In genomic region chr13:44306401-44307192, GRCh38 we compare ENCODE assay signal across 9 cellular contexts.
DNase-seq lines count a peak whose midpoint lies in the region; ATAC-seq and TF ChIP-seq lines count a peak whose summit lies in the region.
"Had no signal": no experiment of that assay in that cellular context is flagged by ENCODE, and none has a peak within 500 bp of the region (broad histone marks: within the 10 kb centered on the region; RNA-seq: fewer than 3 reads in every experiment).

No MANE protein-coding gene starts in this region.

- peak overlapping the region; percentile 17; the same call in 1 of the 2 replicates for H3K4me3 ChIP-seq in SJCRH30

- ATAC-seq in foreskin keratinocyte (peak; percentile 89), HG03442 (IDR thresholded peaks at IDR 0.05; ENCODE audit: unreplicated experiment) (no peak)

- DNase-seq in NCI-H1105 treated with DMSO at 0.1 percent for 48 hours (lab: John Stamatoyannopoulos, UW) (peak; percentile 7), NCI-H1105 (lab: John Stamatoyannopoulos, UW) (no peak), SJCRH30 (peak in 1 of 2 experiments; percentile 25), foreskin keratinocyte (peak; percentile 97 to 99), osteocyte (ENCODE audit: extremely low spot score, unreplicated experiment) (no peak), epidermal melanocyte (ENCODE audit: insufficient read length, low spot score) (no peak)
- DNase-seq in stimulated activated CD4-positive, alpha-beta T cell treated with anti-CD3 and anti-CD28 coated beads, Interleukin-4, amount 100 ng/mL, for 4 hours = no peak

- H3K27me3 ChIP-seq in SJCRH30 (no peaks in the 10 kb centered on the region), foreskin keratinocyte (no peaks in the 10 kb centered on the region)

- H3K4me3 Mint-ChIP-seq in osteocyte (ENCODE audit: unreplicated experiment) = peak overlapping the region; percentile 58

- H3K27ac ChIP-seq in SJCRH30 (no peak overlapping the region), foreskin keratinocyte (peak overlapping the region; percentile 99)
- H3K27ac ChIP-seq: 22Rv1 had no signal

- no peak for TF ChIP-seq CTCF in foreskin keratinocyte (conservative IDR thresholded peaks at IDR 0.05)
- no peak for TF ChIP-seq CTCF in osteocyte (IDR thresholded peaks at IDR 0.05)

- H3K27me3 Mint-ChIP-seq in osteocyte (ENCODE audit: unreplicated experiment) = no peaks in the 10 kb centered on the region

- peak overlapping the region; percentile 89 for H3K27ac Mint-ChIP-seq in osteocyte (ENCODE audit: unreplicated experiment)

- no peaks in the 10 kb centered on the region for H3K9me3 ChIP-seq in SJCRH30 (replicated peaks)

- H3K9me3 Mint-ChIP-seq in osteocyte (ENCODE audit: unreplicated experiment) = no peaks in the 10 kb centered on the region

- H3K4me1 ChIP-seq in SJCRH30 = peaks cover 14% of the 10 kb centered on the region
- peaks cover 46% of the 10 kb centered on the region for H3K4me1 ChIP-seq in foreskin keratinocyte

- H3K4me1 Mint-ChIP-seq in osteocyte (ENCODE audit: unreplicated experiment) = peaks cover 59% of the 10 kb centered on the region

- no peaks in the 10 kb centered on the region for H3K36me3 ChIP-seq in SJCRH30

- no peaks in the 10 kb centered on the region for H3K36me3 Mint-ChIP-seq in osteocyte (ENCODE audit: unreplicated experiment)

Comparison
In these comparisons a context has a peak if more than half of its experiments do, and no peak if none do; other contexts are left out.
1. DNase-seq: peak in NCI-H1105 treated with DMSO at 0.1 percent for 48 hours (single experiment) and foreskin keratinocyte (2 of 2); none in NCI-H1105 (single experiment), osteocyte (single experiment), stimulated activated CD4-positive, alpha-beta T cell treated with anti-CD3 and anti-CD28 coated beads, Interleukin-4, amount 100 ng/mL, for 4 hours (0 of 2) and epidermal melanocyte (single experiment).